10 cellular contexts compared by ENCODE assay signal in genomic region chr7:2824678-2825461, GRCh38. TPM values are rescaled to one million over a fixed set of nuclear protein-coding genes. Genes with fewer than 3 reads are reported as not detected.
DNase-seq lines count a peak whose midpoint lies in the region; ATAC-seq lines count a peak whose summit lies in the region.
"Had no signal": no experiment of that assay in that cellular context is flagged by ENCODE, and none has a peak within 500 bp of the region (broad histone marks: within the 10 kb centered on the region; RNA-seq: fewer than 3 reads in every experiment).

No MANE protein-coding gene starts in this region.

- peaks cover 0 to 2% of the 10 kb centered on the region in 2 donors for H3K9me3 Mint-ChIP-seq in stimulated activated naive B cell treated with anti-CD40 and anti-IgM and Interleukin-4, amounts not matched to agents 10 μg/mL and 1 μg/mL and 100 μg/mL, for 72 hours
- H3K9me3 Mint-ChIP-seq in activated CD4-positive, alpha-beta memory T cell treated with anti-CD3 and anti-CD28 coated beads for 36 hours, result no peaks in the 10 kb centered on the region
- H3K9me3 Mint-ChIP-seq: activated CD4-positive, alpha-beta memory T cell treated with anti-CD3 and anti-CD28 coated beads, Interleukin-2, amount 10 ng/mL, durations not matched to agents 7 days and 5 days had no signal

- peak overlapping the region; percentile 42 to 54 for H3K4me3 Mint-ChIP-seq in stimulated activated naive B cell treated with anti-CD40 and anti-IgM and Interleukin-4, amounts not matched to agents 10 μg/mL and 1 μg/mL and 100 μg/mL, for 72 hours
- no peak overlapping the region for H3K4me3 Mint-ChIP-seq in activated CD4-positive, alpha-beta memory T cell treated with anti-CD3 and anti-CD28 coated beads for 36 hours
- H3K4me3 Mint-ChIP-seq: activated CD4-positive, alpha-beta memory T cell treated with anti-CD3 and anti-CD28 coated beads, Interleukin-2, amount 10 ng/mL, durations not matched to agents 7 days and 5 days had no signal

- POLR2A ChIA-PET in activated CD4-positive, alpha-beta memory T cell treated with anti-CD3 and anti-CD28 coated beads for 36 hours (lab: Charles Lee), result no interaction called here

- CTCF ChIA-PET in activated CD4-positive, alpha-beta memory T cell treated with anti-CD3 and anti-CD28 coated beads for 36 hours (lab: Charles Lee), result interaction anchor here (0.7 to 1.2 kb wide), 2 partner anchors 115 to 1268 kb away, joined by 3 to 4 read pairs; no protein-coding TSS in a partner anchor

- no peaks in the 10 kb centered on the region for H3K27me3 Mint-ChIP-seq in stimulated activated naive B cell treated with anti-CD40 and anti-IgM and Interleukin-4, amounts not matched to agents 10 μg/mL and 1 μg/mL and 100 μg/mL, for 72 hours
- no peaks in the 10 kb centered on the region for H3K27me3 Mint-ChIP-seq in activated CD4-positive, alpha-beta memory T cell treated with anti-CD3 and anti-CD28 coated beads for 36 hours
- H3K27me3 Mint-ChIP-seq: activated CD4-positive, alpha-beta memory T cell treated with anti-CD3 and anti-CD28 coated beads, Interleukin-2, amount 10 ng/mL, durations not matched to agents 7 days and 5 days had no signal

- DNase-seq in NCI-H2081 (lab: John Stamatoyannopoulos, UW) (peak; percentile 20 to 39), NCI-H2081 treated with DMSO at 0.1 percent for 48 hours (lab: John Stamatoyannopoulos, UW) (no peak), cerebellum (ENCODE audit: low spot score) (peak; percentile 59)
- no peak for DNase-seq in stimulated activated naive B cell treated with anti-CD40 and anti-IgM and Interleukin-4, amounts not matched to agents 10 μg/mL and 1 μg/mL and 100 μg/mL, for 72 hours
- no peak for DNase-seq in stimulated activated CD4-positive, alpha-beta T cell treated with anti-CD3 and anti-CD28 coated beads, Interleukin-2, amount 100 ng/mL, for 24 hours
- DNase-seq in activated CD4-positive, alpha-beta memory T cell treated with anti-CD3 and anti-CD28 coated beads for 36 hours, result no peak
- DNase-seq: activated CD4-positive, alpha-beta memory T cell treated with anti-CD3 and anti-CD28 coated beads, Interleukin-2, amount 10 ng/mL, durations not matched to agents 7 days and 5 days; effector CD8-positive, alpha-beta T cell had no signal

- H3K4me1 Mint-ChIP-seq in stimulated activated naive B cell treated with anti-CD40 and anti-IgM and Interleukin-4, amounts not matched to agents 10 μg/mL and 1 μg/mL and 100 μg/mL, for 72 hours, result peaks cover 57 to 84% of the 10 kb centered on the region in 2 donors
- peaks cover 32% of the 10 kb centered on the region for H3K4me1 Mint-ChIP-seq in activated CD4-positive, alpha-beta memory T cell treated with anti-CD3 and anti-CD28 coated beads for 36 hours (ENCODE audit: low read depth)

- H3K36me3 Mint-ChIP-seq in stimulated activated naive B cell treated with anti-CD40 and anti-IgM and Interleukin-4, amounts not matched to agents 10 μg/mL and 1 μg/mL and 100 μg/mL, for 72 hours, result peaks cover 34 to 56% of the 10 kb centered on the region in 2 donors
- H3K36me3 Mint-ChIP-seq in activated CD4-positive, alpha-beta memory T cell treated with anti-CD3 and anti-CD28 coated beads for 36 hours, result peaks cover 2% of the 10 kb centered on the region

- H3K27ac Mint-ChIP-seq in stimulated activated naive B cell treated with anti-CD40 and anti-IgM and Interleukin-4, amounts not matched to agents 10 μg/mL and 1 μg/mL and 100 μg/mL, for 72 hours, result peak overlapping the region; percentile 90
- no peak overlapping the region for H3K27ac Mint-ChIP-seq in activated CD4-positive, alpha-beta memory T cell treated with anti-CD3 and anti-CD28 coated beads for 36 hours
- H3K27ac Mint-ChIP-seq: activated CD4-positive, alpha-beta memory T cell treated with anti-CD3 and anti-CD28 coated beads, Interleukin-2, amount 10 ng/mL, durations not matched to agents 7 days and 5 days had no signal

- ATAC-seq in HG03196 (IDR thresholded peaks at IDR 0.05; ENCODE audit: unreplicated experiment) (peak; percentile 35), GM18861 (IDR thresholded peaks at IDR 0.05; ENCODE audit: unreplicated experiment) (no peak)
- ATAC-seq in stimulated activated naive B cell treated with anti-CD40 and anti-IgM and Interleukin-4, amounts not matched to agents 10 μg/mL and 1 μg/mL and 100 μg/mL, for 72 hours (replicated peaks), result peak; percentile 19 to 41

- intact Hi-C loops in activated CD4-positive, alpha-beta memory T cell treated with anti-CD3 and anti-CD28 coated beads for 36 hours (cut with micrococcal nuclease), result loop anchor here (5.0 kb wide), 1 partner anchor 68 kb away; no protein-coding TSS in a partner anchor

RNA-seq across cellular contexts. Expression of gene GNA12, which starts 19.2 kb away (rescaled TPM):
- total RNA-seq in cerebellum, result 24.1 TPM
- 10 to 100 TPM; 23.6 to 23.7 TPM for total RNA-seq in activated CD4-positive, alpha-beta memory T cell treated with anti-CD3 and anti-CD28 coated beads for 36 hours

Comparison
In these comparisons a context has a peak if more than half of its experiments do, and no peak if none do; other contexts are left out.
1. DNase-seq: peak in NCI-H2081 (2 of 2) and cerebellum (single experiment); none in NCI-H2081 treated with DMSO at 0.1 percent for 48 hours (single experiment), stimulated activated naive B cell treated with anti-CD40 and anti-IgM and Interleukin-4, amounts not matched to agents 10 μg/mL and 1 μg/mL and 100 μg/mL, for 72 hours (single experiment), stimulated activated CD4-positive, alpha-beta T cell treated with anti-CD3 and anti-CD28 coated beads, Interleukin-2, amount 100 ng/mL, for 24 hours (0 of 2) and activated CD4-positive, alpha-beta memory T cell treated with anti-CD3 and anti-CD28 coated beads for 36 hours (single experiment).